1 cellular context compared by ENCODE assay signal in the genomic region with DNA sequence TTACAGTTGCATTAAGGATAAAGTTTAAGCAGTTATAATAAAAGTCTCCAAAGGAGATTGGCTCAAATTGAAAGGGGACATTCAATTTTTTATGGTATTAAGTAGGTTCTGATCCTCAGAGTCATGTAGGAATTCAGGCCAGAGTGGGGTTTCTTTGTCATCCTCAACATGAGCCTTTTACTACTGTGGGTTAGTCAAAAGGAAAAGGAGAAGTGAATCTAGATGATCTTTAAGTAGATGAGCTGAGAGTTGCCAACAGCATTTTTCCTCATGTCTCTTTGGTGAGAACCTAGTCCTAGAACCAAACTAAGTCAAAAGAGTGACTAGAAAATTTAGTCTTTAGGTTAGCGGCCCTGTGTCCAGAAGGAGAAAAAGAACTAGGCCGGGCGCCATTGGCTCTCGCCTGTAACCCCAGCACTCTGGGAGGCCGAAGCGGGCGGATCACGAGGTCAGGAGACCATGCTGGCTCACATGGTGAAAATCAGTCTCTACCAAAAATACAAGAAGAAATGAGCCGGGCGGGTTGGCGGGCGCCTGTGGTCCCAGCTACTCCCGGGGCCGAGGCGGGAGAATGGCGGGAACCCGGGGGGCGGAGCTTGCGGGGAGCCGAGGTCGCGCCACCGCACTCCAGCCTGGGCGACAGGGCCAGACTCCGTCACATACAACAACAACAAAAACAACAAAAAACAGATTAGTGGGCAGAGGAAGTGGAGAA.
TF ChIP-seq lines count a peak whose summit lies in the region.

No MANE protein-coding gene starts in this region.

TF ChIP-seq in GM23338, 12 proteins besides CTCF, POLR2A, EP300 and RAD21 (continued from another document):
- no peak for TF ChIP-seq REST (IDR thresholded peaks at IDR 0.05; ENCODE audit: unreplicated experiment)
- no peak for TF ChIP-seq ZNF462 (CRISPR knock-in tag; IDR thresholded peaks at IDR 0.05)
- TF ChIP-seq ZNF331 (CRISPR knock-in tag; IDR thresholded peaks at IDR 0.05; ENCODE audit: low read depth): no peak
